Comparison of ENCODE assay signal across 9 cellular contexts in genomic region chr12:49548822-49549648, GRCh38. TPM values are rescaled to one million over a fixed set of nuclear protein-coding genes. Genes with fewer than 3 reads are reported as not detected.
A peak's percentile ranks its signal among the peaks of the same experiment; 100 is the strongest.
DNase-seq lines count a peak whose midpoint lies in the region; ATAC-seq and TF ChIP-seq lines count a peak whose summit lies in the region.
"Had no signal": no experiment of that assay in that cellular context is flagged by ENCODE, and none has a peak within 500 bp of the region (broad histone marks: within the 10 kb centered on the region; RNA-seq: fewer than 3 reads in every experiment).

No MANE protein-coding gene starts in this region.

- H3K9me3 Mint-ChIP-seq in WTC11, result no peaks in the 10 kb centered on the region

- H3K9ac ChIP-seq in fibroblast of lung (ENCODE audit: insufficient read depth, low read length) (no peak overlapping the region), parathyroid adenoma (no peak overlapping the region)

- no peaks in the 10 kb centered on the region for H3K36me3 Mint-ChIP-seq in WTC11

- no peaks in the 10 kb centered on the region for H3K9me3 ChIP-seq in fibroblast of lung (ENCODE audit: control insufficient read depth, insufficient read depth, low read depth, low read length)
- H3K9me3 ChIP-seq in parathyroid adenoma (ENCODE audit: control insufficient read depth, low read length), result no peaks in the 10 kb centered on the region

- H3K27me3 Mint-ChIP-seq in WTC11 (ENCODE audit: low read depth), result peaks cover 78% of the 10 kb centered on the region

- CTCF ChIA-PET in WTC11 (lab: Charles Lee), result interaction anchor here (0.6 to 7.8 kb wide), 14 partner anchors 10 to 254 kb away, joined by 3 to 99 read pairs (median 4); partner anchors contain the start of genes DNAJC22, KCNH3, PRPF40B and PRPH

- H3K4me1 ChIP-seq in fibroblast of lung (ENCODE audit: control insufficient read depth, extremely low read depth, insufficient read depth, low read length), result no peaks in the 10 kb centered on the region
- H3K4me1 ChIP-seq in parathyroid adenoma, result peaks cover 8% of the 10 kb centered on the region

- peak; percentile 55 for ATAC-seq in WTC11
- no peak for ATAC-seq in GM19463 (IDR thresholded peaks at IDR 0.05; ENCODE audit: unreplicated experiment)

- POLR2A ChIA-PET in WTC11 (lab: Charles Lee), result no interaction called here

- peak overlapping the region in 2 of 4 experiments; percentile 16 to 44 for H3K4me3 ChIP-seq in fibroblast of lung (replicated peaks in 1 of 4; ENCODE audit: control extremely low read depth in 1 of 4, insufficient read depth in 1 of 4, low read depth in 3 of 4, low read length in 4 of 4)
- H3K4me3 ChIP-seq in parathyroid adenoma (ENCODE audit: low read depth, low read length), result no peak overlapping the region

- TF ChIP-seq CTCF in WTC11 (IDR thresholded peaks at IDR 0.05), result no peak
- TF ChIP-seq CTCF in fibroblast of lung (conservative IDR thresholded peaks at IDR 0.05 in 1 of 2, IDR thresholded peaks at IDR 0.05 in 1 of 2; ENCODE audit: low read depth in 1 of 2, low read length in 2 of 2), result peak; percentile 25 to 34
- peak; percentile 38 for TF ChIP-seq CTCF in parathyroid adenoma (IDR thresholded peaks at IDR 0.05)

- H3K79me2 ChIP-seq in fibroblast of lung (ENCODE audit: control insufficient read depth, insufficient read depth, low read length), result no peaks in the 10 kb centered on the region
- no peaks in the 10 kb centered on the region for H3K79me2 ChIP-seq in parathyroid adenoma

- H4K20me1 ChIP-seq in fibroblast of lung (ENCODE audit: control insufficient read depth, extremely low read depth, insufficient read depth, low read length), result no peaks in the 10 kb centered on the region

- H3K36me3 ChIP-seq in fibroblast of lung (ENCODE audit: control insufficient read depth, insufficient read depth, low read length), result no peaks in the 10 kb centered on the region
- H3K36me3 ChIP-seq in parathyroid adenoma (ENCODE audit: control insufficient read depth, insufficient read depth, low read length), result no peaks in the 10 kb centered on the region

- peaks cover 15% of the 10 kb centered on the region for H3K4me1 Mint-ChIP-seq in WTC11

- H3K27ac ChIP-seq in fibroblast of lung (ENCODE audit: insufficient read depth, low read length), result no peak overlapping the region
- H3K27ac ChIP-seq in parathyroid adenoma, result no peak overlapping the region
- H3K27ac ChIP-seq: epithelial cell of prostate had no signal

- H2AFZ ChIP-seq in fibroblast of lung (ENCODE audit: low read length) (peak overlapping the region; percentile 73), parathyroid adenoma (peak overlapping the region; percentile 75)

- H3K27ac Mint-ChIP-seq in WTC11, result no peak overlapping the region

- H3K4me2 ChIP-seq in fibroblast of lung (ENCODE audit: extremely low read depth, insufficient read depth, low read length) (peak overlapping the region; percentile 83), parathyroid adenoma (ENCODE audit: low read length) (no peak overlapping the region)

- peaks cover 32% of the 10 kb centered on the region for H3K27me3 ChIP-seq in fibroblast of lung (ENCODE audit: control insufficient read depth, insufficient read depth, low read length)
- H3K27me3 ChIP-seq in parathyroid adenoma (ENCODE audit: control insufficient read depth, insufficient read depth, low read length), result no peaks in the 10 kb centered on the region

- peak overlapping the region; percentile 64 for H3K4me3 Mint-ChIP-seq in WTC11

- DNase-seq in DMS153 treated with DMSO at 0.1 percent for 48 hours (lab: John Stamatoyannopoulos, UW; ENCODE audit: unreplicated experiment) (peak; percentile 25), WTC11 (ENCODE audit: low spot score) (peak; percentile 56), fibroblast of lung (ENCODE audit: low read depth in 2 of 2) (peak; percentile 20 to 28), NCI-H1105 treated with DMSO at 0.1 percent for 48 hours (lab: John Stamatoyannopoulos, UW) (no peak), SKM-1 treated with dmso at 0.1 percent for 144 hours (lab: John Stamatoyannopoulos, UW; ENCODE audit: unreplicated experiment) (no peak), HT-29 (ENCODE audit: low spot score) (no peak)

TF ChIP-seq in WTC11, 78 proteins besides CTCF, POLR2A, EP300 and RAD21 (continues in another document):
- TF ChIP-seq AFF4 (CRISPR knock-in tag; IDR thresholded peaks at IDR 0.05; ENCODE audit: borderline replicate concordance) (0 out of 2 replicates have a peak, but pooled peaks have one; percentile 42), MLX (CRISPR knock-in tag; IDR thresholded peaks at IDR 0.05) (no peak), ATF2 (CRISPR knock-in tag; IDR thresholded peaks at IDR 0.05; ENCODE audit: borderline replicate concordance, low read depth) (no peak), ZBTB21 (CRISPR knock-in tag; IDR thresholded peaks at IDR 0.05; ENCODE audit: borderline replicate concordance) (no peak; the same call in 1 of the 2 replicates), MAX (CRISPR knock-in tag; IDR thresholded peaks at IDR 0.05) (peak; percentile 83), ZNF232 (CRISPR knock-in tag; IDR thresholded peaks at IDR 0.05) (0 out of 2 replicates have a peak, but pooled peaks have one; percentile 25)

RNA-seq across cellular contexts. Expression of gene KCNH3, which starts 10.2 kb away (rescaled TPM):
- 0.27 to 0.44 TPM (median 0.44 TPM) in 3 replicates for total RNA-seq in WTC11 (2021)
- total RNA-seq in fibroblast of lung, result 0.17 and 0.26 TPM in 2 replicates
- 0.05 and 0.09 TPM in 2 replicates for polyA plus RNA-seq in fibroblast of lung
- polyA plus RNA-seq in fibroblast of lung (2012), result 0.05 and 0.20 TPM in 2 replicates
- not detected in 2 replicates for polyA minus RNA-seq in fibroblast of lung (ENCODE audit: low replicate concordance)
- total RNA-seq in HT-29 (2014; rRNA removed; shearing (Covaris generic)), result 0.36 TPM in 1 of 2 replicates, not detected in the other

RNA-seq across cellular contexts. Expression of gene MCRS1, which starts 18.9 kb away (rescaled TPM):
- total RNA-seq in WTC11 (2021) (94.8 to 105 TPM (median 96.5 TPM) in 3 replicates), fibroblast of lung (37.5 and 52.2 TPM in 2 replicates)
- 51.1 and 55.4 TPM in 2 replicates for polyA plus RNA-seq in fibroblast of lung
- 43.0 and 57.5 TPM in 2 replicates for polyA plus RNA-seq in fibroblast of lung (2012)
- polyA minus RNA-seq in fibroblast of lung (ENCODE audit: low replicate concordance), result 103 and 119 TPM in 2 replicates
- 124 and 130 TPM in 2 replicates for total RNA-seq in HT-29 (2014; rRNA removed; shearing (Covaris generic))

RNA-seq across cellular contexts. Expression of gene FAM186B, which starts 56.4 kb away (rescaled TPM):
- 0.16 to 0.39 TPM (median 0.21 TPM) in 3 replicates for total RNA-seq in WTC11 (2021)
- total RNA-seq in fibroblast of lung, result 0.33 and 0.51 TPM in 2 replicates
- 0.10 and 0.11 TPM in 2 replicates for polyA plus RNA-seq in fibroblast of lung
- 0.06 and 0.19 TPM in 2 replicates for polyA plus RNA-seq in fibroblast of lung (2012)
- polyA minus RNA-seq in fibroblast of lung (ENCODE audit: low replicate concordance), result not detected in 2 replicates
- 0.03 and 0.23 TPM in 2 replicates for total RNA-seq in HT-29 (2014; rRNA removed; shearing (Covaris generic))

Comparison
In these comparisons a context has a peak if more than half of its experiments do, and no peak if none do; other contexts are left out.
1. DNase-seq: peak in DMS153 treated with DMSO at 0.1 percent for 48 hours (single experiment), WTC11 (single experiment) and fibroblast of lung (2 of 2); none in NCI-H1105 treated with DMSO at 0.1 percent for 48 hours (single experiment), SKM-1 treated with dmso at 0.1 percent for 144 hours (single experiment) and HT-29 (single experiment).